7 cellular contexts compared by ENCODE assay signal in genomic region chr6:122381494-122382083, GRCh38. TPM values are rescaled to one million over a fixed set of nuclear protein-coding genes. Genes with fewer than 3 reads are reported as not detected.
A peak's percentile ranks its signal among the peaks of the same experiment; 100 is the strongest.
DNase-seq lines count a peak whose midpoint lies in the region; ATAC-seq and TF ChIP-seq lines count a peak whose summit lies in the region.

No MANE protein-coding gene starts in this region.

- peaks cover 0 to 7% (median 0%) of the 10 kb centered on the region in 6 donors for H3K4me1 ChIP-seq in spleen

- H3K4me3 ChIP-seq in astrocyte of the cerebellum (ENCODE audit: low read depth, low read length) (no peak overlapping the region), spleen (no peak overlapping the region)

- in situ Hi-C loops in GM13976 (cut with MboI; ENCODE audit: low sequenced_read_pairs, unreplicated experiment): no loop called here
- in situ Hi-C loops in astrocyte of the cerebellum (cut with HindIII; ENCODE audit: low sequenced_read_pairs): no loop called here

- intact Hi-C loops in spleen (cut with DNase I; ENCODE audit: low total_unique reads): loop anchor here (5.0 kb wide), 1 partner anchor 151 kb away; no protein-coding TSS in a partner anchor

- H3K27ac ChIP-seq in spleen: no peak overlapping the region

- WGBS in spleen, 5 donors: 14 to 20% (median 15%) methylated on average over 6 of the region's 6 CpGs

- ATAC-seq in HG02610 (IDR thresholded peaks at IDR 0.05; ENCODE audit: unreplicated experiment) (peak; percentile 100), T-cell (replicated peaks in 1 of 4) (peak; percentile 87 to 99 (median 92))

- no peak overlapping the region for H3K4me3 Mint-ChIP-seq in T-cell

- peak; percentile 18 for DNase-seq in GM13976 (ENCODE audit: low spot score)
- DNase-seq in NAMALWA (ENCODE audit: low spot score): peak; percentile 57
- DNase-seq in T-cell: peak in 33 of 34 experiments; percentile 27 to 68 (median 54)
- peak; percentile 66 for DNase-seq in astrocyte of the cerebellum (ENCODE audit: low read depth)
- peak; percentile 50 for DNase-seq in iPS DF 19.7 (ENCODE audit: low read depth, low spot score)
- DNase-seq in spleen: no peak

- no peaks in the 10 kb centered on the region for H3K9me3 Mint-ChIP-seq in T-cell

- H3K36me3 Mint-ChIP-seq in T-cell: no peaks in the 10 kb centered on the region

- H3K9me3 ChIP-seq in spleen: no peaks in the 10 kb centered on the region

- no peaks in the 10 kb centered on the region for H3K36me3 ChIP-seq in spleen

- TF ChIP-seq POLR2A in spleen (IDR thresholded peaks at IDR 0.05): no peak

- TF ChIP-seq CTCF in GM13976 (IDR thresholded peaks at IDR 0.05; ENCODE audit: borderline replicate concordance, control extremely low read depth, extremely low read depth, insufficient read depth, missing control alignments) (peak; percentile 74), astrocyte of the cerebellum (IDR thresholded peaks at IDR 0.05; ENCODE audit: low read depth, low read length, missing control alignments) (peak; percentile 91), spleen (IDR thresholded peaks at IDR 0.05 in 8 of 11, conservative IDR thresholded peaks at IDR 0.05 in 3 of 11) (peak; percentile 31 to 78 (median 60))

- no peak overlapping the region for H3K27ac Mint-ChIP-seq in T-cell

- CTCF ChIA-PET in T-cell (lab: Charles Lee): interaction anchor here (0.6 to 5.3 kb wide), 8 partner anchors 16 to 149 kb away, joined by 3 to 86 read pairs (median 4); partner anchors contain the start of gene HSF2 (in 1 of the 2)

- peaks cover 0 to 2% (median 0%) of the 10 kb centered on the region in 7 donors for H3K27me3 ChIP-seq in spleen (replicated peaks in 1 of 7)

- POLR2A ChIA-PET in T-cell (lab: Charles Lee): interaction anchor here in 1 of 2 donors (0.6 to 1.1 kb wide), 2 partner anchors 55 to 57 kb away, joined by 4 read pairs; no protein-coding TSS in a partner anchor

- H3K27me3 Mint-ChIP-seq in T-cell: peaks cover 10 to 14% of the 10 kb centered on the region in 2 donors

- peaks cover 5 to 11% (median 8%) of the 10 kb centered on the region in 3 donors for H3K4me1 Mint-ChIP-seq in T-cell

RNA-seq across cellular contexts. Expression of gene HSF2, which starts 17.9 kb away (rescaled TPM):
- total RNA-seq in T-cell (10 to 100 TPM; 14.9 to 34.5 (median 16.5) TPM), spleen (10 to 100 TPM in 5 of 7 donors, 1 to 10 TPM in 2; 7.5 to 18.2 (median 14.9) TPM)
- polyA plus RNA-seq in spleen: 10 to 100 TPM in 1 of 3 donors, 1 to 10 TPM in 2; 8.5 to 11.2 (median 9.4) TPM
